ENCODE assay signal across 8 cellular contexts in the genomic region with DNA sequence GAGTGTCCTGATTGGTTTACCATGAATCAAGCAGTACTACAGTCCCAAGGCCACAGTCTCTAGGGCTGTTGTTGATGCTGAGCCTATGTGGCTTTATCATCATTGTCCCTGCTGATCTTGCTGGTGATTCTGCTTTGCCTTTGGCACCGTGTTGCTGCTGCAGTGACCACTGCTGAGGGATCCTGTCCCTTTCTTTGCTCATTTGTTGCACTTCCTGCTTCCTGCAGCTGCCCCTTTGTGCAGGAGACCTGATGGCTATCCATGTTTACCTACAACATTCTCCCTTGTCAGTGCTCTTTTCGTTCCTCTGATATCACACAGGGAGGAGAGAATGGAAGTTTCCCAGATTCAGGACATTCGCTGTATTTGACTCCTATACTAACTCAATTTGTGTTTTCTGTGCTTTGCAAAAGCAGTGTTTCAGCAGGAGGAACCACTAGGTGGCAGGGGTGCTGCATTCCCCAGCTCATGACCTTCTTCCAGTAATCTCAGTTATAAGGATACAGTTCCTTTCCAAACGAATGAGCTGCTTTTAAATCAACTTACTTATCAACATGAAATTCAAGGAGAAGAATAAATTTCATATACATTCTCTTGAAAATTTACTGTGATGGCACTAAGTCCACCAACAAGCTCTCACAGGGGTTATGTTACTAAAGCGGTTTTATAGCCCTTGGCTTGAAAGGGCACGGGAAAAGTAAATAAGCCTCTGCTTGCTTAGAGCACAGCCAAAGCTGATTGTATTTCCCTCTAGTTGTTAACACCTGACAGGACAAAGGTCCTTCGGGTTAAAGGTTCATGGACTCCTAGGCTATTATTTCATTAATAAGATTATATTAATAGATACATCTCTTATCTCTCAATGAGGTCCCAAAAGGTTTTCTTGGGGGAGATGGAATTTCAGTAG. TPM values are rescaled to one million over a fixed set of nuclear protein-coding genes. Genes with fewer than 3 reads are reported as not detected.
DNase-seq lines count a peak whose midpoint lies in the region; ATAC-seq, FAIRE-seq and TF ChIP-seq lines count a peak whose summit lies in the region.

No MANE protein-coding gene starts in this region.

- peak; percentile 83 for DNase-seq in NCI-H510A treated with DMSO at 0.1 percent for 48 hours (lab: John Stamatoyannopoulos, UW)
- DNase-seq in NCI-H510A (lab: John Stamatoyannopoulos, UW): no peak
- no peak for DNase-seq in RWPE2 (ENCODE audit: low spot score)
- peak; percentile 78 for DNase-seq in activated naive CD4-positive, alpha-beta T cell treated with anti-CD3 and anti-CD28 coated beads for 36 hours
- DNase-seq in glomerular endothelial cell (ENCODE audit: extremely low read depth, low read depth, low spot score): peak; percentile 51
- no peak for DNase-seq in osteocyte (ENCODE audit: extremely low spot score, unreplicated experiment)
- DNase-seq in urothelium cell line (ENCODE audit: low spot score): peak; percentile 55

- H3K27ac ChIP-seq in HUES64 (ENCODE audit: low read depth, low read length) (peak overlapping the region; percentile 27), RWPE2 (ENCODE audit: poor library complexity, severe bottlenecking) (no peak overlapping the region)

- H3K9me3 ChIP-seq in HUES64 (ENCODE audit: insufficient read depth, low read depth, low read length) (no peaks in the 10 kb centered on the region), RWPE2 (ENCODE audit: severe bottlenecking) (no peaks in the 10 kb centered on the region)

- H3K4me1 ChIP-seq in HUES64 (ENCODE audit: insufficient read depth, low read length) (peaks cover 32% of the 10 kb centered on the region), RWPE2 (ENCODE audit: insufficient read depth, poor library complexity, severe bottlenecking) (peaks cover 25% of the 10 kb centered on the region)

- no peak for FAIRE-seq in urothelium cell line (lab: Jason Lieb, UNC)

- H3K27ac Mint-ChIP-seq in activated naive CD4-positive, alpha-beta T cell treated with anti-CD3 and anti-CD28 coated beads for 36 hours: peak overlapping the region; percentile 57
- H3K27ac Mint-ChIP-seq in osteocyte (ENCODE audit: unreplicated experiment): no peak overlapping the region

- peaks cover 22% of the 10 kb centered on the region for H3K4me1 Mint-ChIP-seq in activated naive CD4-positive, alpha-beta T cell treated with anti-CD3 and anti-CD28 coated beads for 36 hours (ENCODE audit: low read depth)
- peaks cover 22% of the 10 kb centered on the region for H3K4me1 Mint-ChIP-seq in osteocyte (ENCODE audit: unreplicated experiment)

- CTCF ChIA-PET in activated naive CD4-positive, alpha-beta T cell treated with anti-CD3 and anti-CD28 coated beads for 36 hours (lab: Charles Lee): interaction anchor here (0.6 to 2.1 kb wide), 24 partner anchors 10 to 392 kb away, joined by 3 to 17 read pairs (median 4); partner anchors contain the start of genes MTMR14 and THUMPD3

- H3K4me3 ChIP-seq in HUES64 (ENCODE audit: low read length) (no peak overlapping the region), RWPE2 (ENCODE audit: severe bottlenecking) (no peak overlapping the region)

- intact Hi-C loops in activated naive CD4-positive, alpha-beta T cell treated with anti-CD3 and anti-CD28 coated beads for 36 hours (cut with micrococcal nuclease): loop anchor here (1.0 to 5.0 kb wide), 4 partner anchors 150 to 579 kb away; partner anchors contain the start of gene CRELD1

- H3K4me3 Mint-ChIP-seq in activated naive CD4-positive, alpha-beta T cell treated with anti-CD3 and anti-CD28 coated beads for 36 hours: no peak overlapping the region
- H3K4me3 Mint-ChIP-seq in osteocyte (ENCODE audit: unreplicated experiment): no peak overlapping the region

- H3K36me3 ChIP-seq in HUES64 (ENCODE audit: insufficient read depth, low read length): no peaks in the 10 kb centered on the region
- H3K36me3 ChIP-seq in RWPE2 (ENCODE audit: low read depth): no peaks in the 10 kb centered on the region

- no peaks in the 10 kb centered on the region for H3K27me3 ChIP-seq in HUES64 (ENCODE audit: insufficient read depth, low read length)
- H3K27me3 ChIP-seq in RWPE2 (ENCODE audit: insufficient read depth, poor library complexity, severe bottlenecking): no peaks in the 10 kb centered on the region

- H3K36me3 Mint-ChIP-seq in activated naive CD4-positive, alpha-beta T cell treated with anti-CD3 and anti-CD28 coated beads for 36 hours (ENCODE audit: low read depth): no peaks in the 10 kb centered on the region
- H3K36me3 Mint-ChIP-seq in osteocyte (ENCODE audit: unreplicated experiment): no peaks in the 10 kb centered on the region

- H3K9ac ChIP-seq in HUES64 (ENCODE audit: low read depth, low read length): 0 out of 2 replicates have a peak overlapping the region, but pooled peaks have one; percentile 4

- no peaks in the 10 kb centered on the region for H3K27me3 Mint-ChIP-seq in activated naive CD4-positive, alpha-beta T cell treated with anti-CD3 and anti-CD28 coated beads for 36 hours (ENCODE audit: low read depth)
- no peaks in the 10 kb centered on the region for H3K27me3 Mint-ChIP-seq in osteocyte (ENCODE audit: unreplicated experiment)

- no peaks in the 10 kb centered on the region for H3K9me3 Mint-ChIP-seq in activated naive CD4-positive, alpha-beta T cell treated with anti-CD3 and anti-CD28 coated beads for 36 hours
- H3K9me3 Mint-ChIP-seq in osteocyte (ENCODE audit: unreplicated experiment): no peaks in the 10 kb centered on the region

- WGBS in HUES64: 44% methylated on average over 6 of the region's 7 CpGs

- peak; percentile 63 for ATAC-seq in RWPE2 (ENCODE audit: low read depth)

- peak; percentile 97 for TF ChIP-seq CTCF in RWPE2 (IDR thresholded peaks at IDR 0.05; ENCODE audit: poor library complexity, severe bottlenecking)
- TF ChIP-seq CTCF in osteocyte (IDR thresholded peaks at IDR 0.05): peak; percentile 91

RNA-seq across cellular contexts. Expression of gene THUMPD3, which starts 9.7 kb away (rescaled TPM):
- 54.2 TPM for polyA plus RNA-seq in HUES64 (2013, experiment 1 of 2)
- polyA plus RNA-seq in HUES64 (2013, experiment 2 of 2): 76.2 TPM
- 10 to 100 TPM; 46.0 to 48.9 TPM for total RNA-seq in activated naive CD4-positive, alpha-beta T cell treated with anti-CD3 and anti-CD28 coated beads for 36 hours
- total RNA-seq in glomerular endothelial cell: 16.6 and 23.8 TPM in 2 replicates
- total RNA-seq in osteocyte: 43.2 and 45.4 TPM in 2 replicates

RNA-seq across cellular contexts. Expression of gene SETD5, which starts 44.2 kb away (rescaled TPM):
- 111 TPM for polyA plus RNA-seq in HUES64 (2013, experiment 1 of 2)
- 141 TPM for polyA plus RNA-seq in HUES64 (2013, experiment 2 of 2)
- 100 to 1,000 TPM; 125 to 133 TPM for total RNA-seq in activated naive CD4-positive, alpha-beta T cell treated with anti-CD3 and anti-CD28 coated beads for 36 hours
- 58.8 and 88.4 TPM in 2 replicates for total RNA-seq in glomerular endothelial cell
- total RNA-seq in osteocyte: 154 and 161 TPM in 2 replicates

Comparison
In these comparisons a context has a peak if more than half of its experiments do, and no peak if none do; other contexts are left out.
1. DNase-seq: peak in NCI-H510A treated with DMSO at 0.1 percent for 48 hours (single experiment), activated naive CD4-positive, alpha-beta T cell treated with anti-CD3 and anti-CD28 coated beads for 36 hours (single experiment), glomerular endothelial cell (single experiment) and urothelium cell line (single experiment); none in NCI-H510A (single experiment), RWPE2 (single experiment) and osteocyte (single experiment).